ENCODE assay signal across 17 cellular contexts in the genomic region with DNA sequence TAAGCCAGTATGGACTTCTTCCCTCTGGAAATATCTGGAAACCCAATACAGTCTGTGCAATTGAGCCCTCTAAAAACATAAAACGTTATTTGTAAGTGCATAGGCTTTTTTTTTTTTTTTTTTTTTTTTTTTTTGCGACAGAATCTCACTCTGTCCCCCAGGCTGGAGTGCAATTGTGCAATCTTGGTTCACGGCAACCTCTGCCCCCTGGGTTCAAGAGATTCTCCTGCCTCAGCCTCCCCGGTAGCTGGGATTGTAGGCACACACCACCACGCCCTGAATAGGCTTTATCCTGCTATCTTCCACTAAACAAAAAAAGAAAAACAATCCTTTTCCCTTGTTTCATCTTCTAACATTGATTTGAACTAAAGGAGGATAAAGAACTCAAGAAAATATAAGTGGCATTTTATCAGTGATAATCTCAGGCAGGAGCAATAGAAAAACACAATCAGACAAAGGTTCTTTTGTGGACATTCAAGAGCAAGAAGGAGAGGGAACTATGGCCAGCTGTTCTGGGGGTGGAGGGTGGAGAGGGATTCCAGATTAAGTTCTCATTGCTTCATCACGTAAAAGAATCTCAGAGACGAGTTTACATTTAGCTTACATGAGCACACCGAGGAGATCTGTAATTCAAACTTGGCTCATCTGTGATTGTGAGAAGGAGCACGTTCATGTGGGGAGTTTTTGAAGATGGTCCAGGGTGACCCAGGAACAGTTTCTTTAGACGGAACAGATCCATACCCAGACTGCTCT.
DNase-seq lines count a peak whose midpoint lies in the region; TF ChIP-seq lines count a peak whose summit lies in the region.
"Had no signal": no experiment of that assay in that cellular context is flagged by ENCODE, and none has a peak within 500 bp of the region (broad histone marks: within the 10 kb centered on the region; RNA-seq: fewer than 3 reads in every experiment).

No MANE protein-coding gene starts in this region.

- no peak overlapping the region for H2BK5ac ChIP-seq in trophoblast cell (ENCODE audit: low read depth, low read length, poor library complexity)

- H2BK120ac ChIP-seq in trophoblast cell (ENCODE audit: insufficient read depth, low read length, poor library complexity) = no peak overlapping the region

- intact Hi-C loops in transverse colon (cut with DNase I; ENCODE audit: low total_unique reads) = no loop called here

- TF ChIP-seq RAD21 in liver (IDR thresholded peaks at IDR 0.05) = no peak

- H2BK12ac ChIP-seq in trophoblast cell (ENCODE audit: low read length) = no peak overlapping the region

- no peak overlapping the region for H2AFZ ChIP-seq in trophoblast cell (ENCODE audit: insufficient read depth, low read length, poor library complexity)

- no peak overlapping the region for H3K18ac ChIP-seq in trophoblast cell (ENCODE audit: low read length)

- H4K91ac ChIP-seq in trophoblast cell (ENCODE audit: low read depth, low read length) = no peak overlapping the region

- TF ChIP-seq CTCF in liver (IDR thresholded peaks at IDR 0.05; ENCODE audit: low read depth, low read length, missing input control) (no peak), transverse colon (IDR thresholded peaks at IDR 0.05) (no peak)

- in situ Hi-C loops in transverse colon (cut with MboI; ENCODE audit: low pct_ligation_motif_present in 1 of 4, low pct_unique_long_range_greater_than_20kb in 1 of 4, low sequenced_read_pairs in 3 of 4) = no loop called here

- H3K4me3 ChIP-seq in liver (ENCODE audit: low read depth in 1 of 3, low read length in 3 of 3) = no peak overlapping the region
- no peak overlapping the region for H3K4me3 ChIP-seq in transverse colon
- no peak overlapping the region for H3K4me3 ChIP-seq in trophoblast cell (ENCODE audit: low read depth, low read length)
- H3K4me3 ChIP-seq: BLaER1, K562 had no signal

- no peak overlapping the region for H4K8ac ChIP-seq in trophoblast cell (ENCODE audit: low read depth, low read length)

- H2AK5ac ChIP-seq in trophoblast cell (ENCODE audit: low read length) = no peak overlapping the region

- no peak overlapping the region for H3K4me2 ChIP-seq in trophoblast cell (ENCODE audit: low read length)
- H3K4me2 ChIP-seq: BLaER1 had no signal

- no peak overlapping the region for H3K14ac ChIP-seq in trophoblast cell (ENCODE audit: low read length)

- H3K4ac ChIP-seq in trophoblast cell (ENCODE audit: low read depth, low read length) = no peak overlapping the region

- H3K79me2 ChIP-seq in trophoblast cell (ENCODE audit: control insufficient read depth, insufficient read depth, low read length, poor library complexity) = peaks cover 2% of the 10 kb centered on the region

- DNase-seq in LHCN-M2 (ENCODE audit: low read depth) = peak; percentile 74
- DNase-seq in dedifferentiated amniotic fluid mesenchymal stem cell (ENCODE audit: extremely low spot score) = peak; percentile 67
- no peak for DNase-seq in transverse colon
- no peak for DNase-seq in NCI-H1417 treated with DMSO at 0.1 percent for 48 hours (lab: John Stamatoyannopoulos, UW)
- no peak for DNase-seq in trophoblast cell
- no peak for DNase-seq in stimulated activated CD8-positive, alpha-beta memory T cell treated with anti-CD3 and anti-CD28 coated beads, Interleukin-4, amount 100 ng/mL, for 48 hours
- DNase-seq: activated CD4-positive, alpha-beta T cell treated with anti-CD3 and anti-CD28 coated beads, Interleukin-2, amount 50 U/mL, for 48 hours; activated T-cell treated with anti-CD3 and anti-CD28 coated beads, Interleukin-2, amount 50 U/mL, for 72 hours; DMS79 treated with DMSO at 0.1 percent for 48 hours; left colon; naive B cell; NCI-H1417; stimulated activated naive B cell treated with anti-CD40 and anti-IgM and Interleukin-4, amounts not matched to agents 10 μg/mL and 1 μg/mL and 100 μg/mL, for 72 hours had no signal

- no peak overlapping the region for H4K12ac ChIP-seq in trophoblast cell (ENCODE audit: low read depth, low read length)

- H3K36me3 ChIP-seq in liver (ENCODE audit: control insufficient read depth in 4 of 4, insufficient read depth in 3 of 4, low read depth in 1 of 4, low read length in 3 of 4) (peaks cover 0 to 5% (median 2%) of the 10 kb centered on the region in 4 donors), transverse colon (no peaks in the 10 kb centered on the region), trophoblast cell (ENCODE audit: control insufficient read depth in 1 of 2, insufficient read depth in 2 of 2, low read length in 2 of 2) (peaks cover 36 to 60% of the 10 kb centered on the region in 2 experiments)
- H3K36me3 ChIP-seq: BLaER1 had no signal

- H3K4me1 ChIP-seq in liver (ENCODE audit: control insufficient read depth in 4 of 4, insufficient read depth in 4 of 4, low read length in 3 of 4) (peaks cover 8 to 20% (median 13%) of the 10 kb centered on the region in 4 donors), transverse colon (peaks cover 9 to 33% (median 18%) of the 10 kb centered on the region in 4 donors), trophoblast cell (ENCODE audit: control insufficient read depth in 1 of 2, insufficient read depth in 2 of 2, low read length in 2 of 2) (peaks cover 2% of the 10 kb centered on the region in 2 experiments)

- 58% methylated on average over 10 of the region's 10 CpGs for WGBS in liver
- WGBS in transverse colon (ENCODE audit: low coverage in 1 of 2), 2 donors = 35 to 40% methylated on average over 5 to 10 of the region's 10 CpGs
- WGBS in trophoblast cell (ENCODE audit: extremely low coverage, insufficient coverage, insufficient read length) = no CpG with 5 or more reads among the region's 10 CpGs

- no peak for TF ChIP-seq POLR2A in transverse colon (IDR thresholded peaks at IDR 0.05)

- H3K27me3 ChIP-seq in liver (ENCODE audit: control insufficient read depth in 4 of 4, insufficient read depth in 4 of 4, low read length in 3 of 4) (no peaks in the 10 kb centered on the region), transverse colon (no peaks in the 10 kb centered on the region), trophoblast cell (ENCODE audit: insufficient read depth, low read length) (no peaks in the 10 kb centered on the region)
- H3K27me3 ChIP-seq: BLaER1 had no signal

- H3K9ac ChIP-seq in liver (ENCODE audit: low read depth in 1 of 2, low read length in 2 of 2) (no peak overlapping the region), trophoblast cell (ENCODE audit: low read length) (no peak overlapping the region)
- H3K9ac ChIP-seq: BLaER1 had no signal

- no peaks in the 10 kb centered on the region for H3K9me3 ChIP-seq in liver (ENCODE audit: control insufficient read depth in 4 of 4, low read length in 3 of 4)
- H3K9me3 ChIP-seq in transverse colon = no peaks in the 10 kb centered on the region
- H3K9me3 ChIP-seq in trophoblast cell (ENCODE audit: insufficient read depth, low read depth, low read length) = peaks cover 2% of the 10 kb centered on the region
- H3K9me3 ChIP-seq: BLaER1 had no signal

- H3K27ac ChIP-seq in liver (ENCODE audit: low read depth in 1 of 2, low read length in 2 of 2) (no peak overlapping the region), transverse colon (peak overlapping the region in 3 of 4 donors; percentile 5 to 54 (median 26)), trophoblast cell (ENCODE audit: low read depth, low read length) (no peak overlapping the region)
- H3K27ac ChIP-seq: BLaER1, epithelial cell of prostate had no signal

- no peak overlapping the region for H3K23ac ChIP-seq in trophoblast cell (ENCODE audit: low read length)

- no peak for TF ChIP-seq EP300 in transverse colon (IDR thresholded peaks at IDR 0.05; ENCODE audit: low read depth)

- H3K79me1 ChIP-seq in trophoblast cell (ENCODE audit: low read length) = no peaks in the 10 kb centered on the region

TF ChIP-seq in liver, 16 proteins besides CTCF, POLR2A, EP300 and RAD21 (continues in another document):
- peak in 1 of 2 donors; percentile 26 for TF ChIP-seq JUND (IDR thresholded peaks at IDR 0.05)
- TF ChIP-seq FOXA2 (IDR thresholded peaks at IDR 0.05) = no peak
- TF ChIP-seq, protein P1, sequence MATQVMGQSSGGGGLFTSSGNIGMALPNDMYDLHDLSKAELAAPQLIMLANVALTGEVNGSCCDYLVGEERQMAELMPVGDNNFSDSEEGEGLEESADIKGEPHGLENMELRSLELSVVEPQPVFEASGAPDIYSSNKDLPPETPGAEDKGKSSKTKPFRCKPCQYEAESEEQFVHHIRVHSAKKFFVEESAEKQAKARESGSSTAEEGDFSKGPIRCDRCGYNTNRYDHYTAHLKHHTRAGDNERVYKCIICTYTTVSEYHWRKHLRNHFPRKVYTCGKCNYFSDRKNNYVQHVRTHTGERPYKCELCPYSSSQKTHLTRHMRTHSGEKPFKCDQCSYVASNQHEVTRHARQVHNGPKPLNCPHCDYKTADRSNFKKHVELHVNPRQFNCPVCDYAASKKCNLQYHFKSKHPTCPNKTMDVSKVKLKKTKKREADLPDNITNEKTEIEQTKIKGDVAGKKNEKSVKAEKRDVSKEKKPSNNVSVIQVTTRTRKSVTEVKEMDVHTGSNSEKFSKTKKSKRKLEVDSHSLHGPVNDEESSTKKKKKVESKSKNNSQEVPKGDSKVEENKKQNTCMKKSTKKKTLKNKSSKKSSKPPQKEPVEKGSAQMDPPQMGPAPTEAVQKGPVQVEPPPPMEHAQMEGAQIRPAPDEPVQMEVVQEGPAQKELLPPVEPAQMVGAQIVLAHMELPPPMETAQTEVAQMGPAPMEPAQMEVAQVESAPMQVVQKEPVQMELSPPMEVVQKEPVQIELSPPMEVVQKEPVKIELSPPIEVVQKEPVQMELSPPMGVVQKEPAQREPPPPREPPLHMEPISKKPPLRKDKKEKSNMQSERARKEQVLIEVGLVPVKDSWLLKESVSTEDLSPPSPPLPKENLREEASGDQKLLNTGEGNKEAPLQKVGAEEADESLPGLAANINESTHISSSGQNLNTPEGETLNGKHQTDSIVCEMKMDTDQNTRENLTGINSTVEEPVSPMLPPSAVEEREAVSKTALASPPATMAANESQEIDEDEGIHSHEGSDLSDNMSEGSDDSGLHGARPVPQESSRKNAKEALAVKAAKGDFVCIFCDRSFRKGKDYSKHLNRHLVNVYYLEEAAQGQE (IDR thresholded peaks at IDR 0.05) = no peak
- TF ChIP-seq, protein P2, sequence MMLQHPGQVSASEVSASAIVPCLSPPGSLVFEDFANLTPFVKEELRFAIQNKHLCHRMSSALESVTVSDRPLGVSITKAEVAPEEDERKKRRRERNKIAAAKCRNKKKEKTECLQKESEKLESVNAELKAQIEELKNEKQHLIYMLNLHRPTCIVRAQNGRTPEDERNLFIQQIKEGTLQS (IDR thresholded peaks at IDR 0.05) = peak; percentile 15
- peak; percentile 39 for TF ChIP-seq SP1 (IDR thresholded peaks at IDR 0.05)

Comparison
In these comparisons a context has a peak if more than half of its experiments do, and no peak if none do; other contexts are left out.
1. DNase-seq: peak in LHCN-M2 (single experiment) and dedifferentiated amniotic fluid mesenchymal stem cell (single experiment); none in transverse colon (single experiment), NCI-H1417 treated with DMSO at 0.1 percent for 48 hours (single experiment), trophoblast cell (0 of 2) and stimulated activated CD8-positive, alpha-beta memory T cell treated with anti-CD3 and anti-CD28 coated beads, Interleukin-4, amount 100 ng/mL, for 48 hours (single experiment).
2. H3K27ac ChIP-seq: peak in transverse colon (3 of 4); none in liver (0 of 2) and trophoblast cell (single experiment).